In the genomic region with DNA sequence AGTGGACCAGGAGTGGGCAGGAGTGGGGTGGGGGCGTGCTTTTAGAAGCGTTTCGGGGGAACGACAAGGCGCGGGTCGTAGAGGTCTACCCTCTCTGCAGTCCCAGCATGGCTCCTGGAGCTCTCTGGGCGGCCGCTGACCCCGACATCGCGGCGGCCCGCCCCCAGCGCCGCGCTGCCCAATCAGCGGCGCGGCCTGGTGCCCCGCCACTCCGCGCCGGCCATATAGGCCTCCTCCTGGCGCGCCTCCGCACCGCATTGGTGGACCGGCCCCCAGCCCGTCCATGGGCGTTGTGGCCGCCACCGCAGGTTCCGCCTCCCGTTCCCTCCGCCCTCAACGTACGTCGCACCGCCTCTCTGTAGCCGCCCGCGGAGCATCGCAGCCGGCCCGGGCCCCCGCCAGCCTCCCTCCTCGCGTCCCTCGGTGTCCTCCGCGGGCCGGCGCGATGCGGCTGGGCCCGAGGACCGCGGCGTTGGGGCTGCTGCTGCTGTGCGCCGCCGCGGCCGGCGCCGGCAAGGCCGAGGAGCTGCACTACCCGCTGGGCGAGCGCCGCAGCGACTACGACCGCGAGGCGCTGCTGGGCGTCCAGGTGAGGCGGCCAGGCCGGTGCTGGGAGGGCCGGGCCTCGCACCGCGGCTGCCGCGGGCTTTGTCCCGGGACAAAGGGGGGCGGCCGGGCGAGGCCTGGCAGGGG, we compare ENCODE assay signal across 8 cellular contexts. TPM values are rescaled to one million over a fixed set of nuclear protein-coding genes. Genes with fewer than 3 reads are reported as not detected.
DNase-seq lines count a peak whose midpoint lies in the region; ATAC-seq, FAIRE-seq and TF ChIP-seq lines count a peak whose summit lies in the region.

A gene with protein sequence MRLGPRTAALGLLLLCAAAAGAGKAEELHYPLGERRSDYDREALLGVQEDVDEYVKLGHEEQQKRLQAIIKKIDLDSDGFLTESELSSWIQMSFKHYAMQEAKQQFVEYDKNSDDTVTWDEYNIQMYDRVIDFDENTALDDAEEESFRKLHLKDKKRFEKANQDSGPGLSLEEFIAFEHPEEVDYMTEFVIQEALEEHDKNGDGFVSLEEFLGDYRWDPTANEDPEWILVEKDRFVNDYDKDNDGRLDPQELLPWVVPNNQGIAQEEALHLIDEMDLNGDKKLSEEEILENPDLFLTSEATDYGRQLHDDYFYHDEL (plus strand): TSS at position 353 of the 693 bp plus-strand sequence. CDS start 93 bp downstream, at position 446.

- FAIRE-seq in GM12892 (lab: Jason Lieb, UNC) (peak; percentile 99), pancreas (lab: Jason Lieb, UNC) (no peak)

- no peaks in the 10 kb centered on the region for H3K9me3 Mint-ChIP-seq in activated naive CD8-positive, alpha-beta T cell treated with anti-CD3 and anti-CD28 coated beads, Interleukin-2, amount 50 U/mL, for 24 hours

- peak within 1 kb of the TSS; percentile 39 to 76 (median 75) for H3K27ac ChIP-seq in pancreas
- H3K27ac ChIP-seq in thyroid gland = peak within 1 kb of the TSS; percentile 53 to 69 (median 63)

- peak; percentile 89 for TF ChIP-seq POLR2A in GM12892 (IDR thresholded peaks at IDR 0.05; ENCODE audit: low read depth, low read length)
- peak; percentile 34 to 98 for TF ChIP-seq POLR2A in thyroid gland (IDR thresholded peaks at IDR 0.05)

- WGBS in pancreas, 2 donors = 0% methylated on average over 67 to 90 of the region's 90 CpGs
- WGBS in thyroid gland, 2 donors = 0% methylated on average over 6 to 14 of the region's 90 CpGs

- H3K36me3 Mint-ChIP-seq in activated naive CD8-positive, alpha-beta T cell treated with anti-CD3 and anti-CD28 coated beads, Interleukin-2, amount 50 U/mL, for 24 hours (ENCODE audit: low read depth) = peaks cover 25% of the 10 kb centered on the region

- peak within 1 kb of the TSS; percentile 83 for H3K27ac Mint-ChIP-seq in activated naive CD8-positive, alpha-beta T cell treated with anti-CD3 and anti-CD28 coated beads, Interleukin-2, amount 50 U/mL, for 24 hours

- intact Hi-C loops in Right ventricle myocardium superior (cut with DNase I) = no loop called here
- intact Hi-C loops in pancreas (cut with DNase I) = no loop called here
- intact Hi-C loops in thyroid gland (cut with DNase I) = no loop called here

- TF ChIP-seq CTCF in pancreas (IDR thresholded peaks at IDR 0.05) = no peak
- no peak for TF ChIP-seq CTCF in thyroid gland (IDR thresholded peaks at IDR 0.05)

- DNase-seq in GM12892 (ENCODE audit: insufficient read length) = peak; percentile 85
- peak; percentile 93 for DNase-seq in NCI-H1436 (lab: John Stamatoyannopoulos, UW)
- peak; percentile 93 for DNase-seq in SW480 (ENCODE audit: low spot score)
- DNase-seq in activated naive CD8-positive, alpha-beta T cell treated with anti-CD3 and anti-CD28 coated beads, Interleukin-2, amount 50 U/mL, for 24 hours = peak; percentile 94
- DNase-seq in Right ventricle myocardium superior = peak; percentile 98
- DNase-seq in pancreas = peak; percentile 94 to 98 (median 96)
- peak; percentile 97 for DNase-seq in thyroid gland

- H3K4me3 Mint-ChIP-seq in activated naive CD8-positive, alpha-beta T cell treated with anti-CD3 and anti-CD28 coated beads, Interleukin-2, amount 50 U/mL, for 24 hours = peak within 1 kb of the TSS; percentile 88

- H3K4me1 Mint-ChIP-seq in activated naive CD8-positive, alpha-beta T cell treated with anti-CD3 and anti-CD28 coated beads, Interleukin-2, amount 50 U/mL, for 24 hours = peaks cover 35% of the 10 kb centered on the region

- ATAC-seq in HG02840 (IDR thresholded peaks at IDR 0.05; ENCODE audit: low FRiP score, unreplicated experiment) (peak; percentile 96), Right ventricle myocardium superior (ENCODE audit: poor library complexity) (peak; percentile 100), pancreas (peak; percentile 99 to 100 (median 100))
- peak; percentile 100 for ATAC-seq in activated naive CD8-positive, alpha-beta T cell treated with anti-CD3 and anti-CD28 coated beads, Interleukin-2, amount 50 U/mL, for 24 hours

- H3K9me3 ChIP-seq in pancreas = no peaks in the 10 kb centered on the region
- H3K9me3 ChIP-seq in thyroid gland = no peaks in the 10 kb centered on the region

- no peaks in the 10 kb centered on the region for H3K27me3 Mint-ChIP-seq in activated naive CD8-positive, alpha-beta T cell treated with anti-CD3 and anti-CD28 coated beads, Interleukin-2, amount 50 U/mL, for 24 hours

- H3K4me1 ChIP-seq in pancreas (peaks cover 0 to 10% (median 7%) of the 10 kb centered on the region in 3 donors), thyroid gland (peaks cover 25 to 29% of the 10 kb centered on the region in 2 donors)

- H3K36me3 ChIP-seq in pancreas (peaks cover 0 to 6% (median 3%) of the 10 kb centered on the region in 3 donors), thyroid gland (no peaks in the 10 kb centered on the region)

- no peaks in the 10 kb centered on the region for H3K27me3 ChIP-seq in pancreas
- H3K27me3 ChIP-seq in thyroid gland = no peaks in the 10 kb centered on the region

- H3K4me3 ChIP-seq in pancreas (peak within 1 kb of the TSS; percentile 65 to 79 (median 72)), thyroid gland (replicated peaks in 1 of 3) (peak within 1 kb of the TSS; percentile 56 to 77 (median 65))

RNA-seq across cellular contexts. Expression of the gene that starts here (rescaled TPM):
- polyA plus RNA-seq in GM12892 (2012; ENCODE audit: missing spikeins) = 26.7 TPM
- total RNA-seq in Right ventricle myocardium superior (18.9 TPM), pancreas (10 to 100 TPM in 3 of 6 donors, 1 to 10 TPM in 3; 7.5 to 22.9 (median 10.9) TPM), thyroid gland (10 to 100 TPM; 44.8 to 64.8 (median 53.4) TPM)
- 10 to 100 TPM; 12.5 to 21.3 TPM for polyA plus RNA-seq in pancreas

Comparison
In these comparisons a context has a peak if more than half of its experiments do, and no peak if none do; other contexts are left out.
1. Peak in every context shown above with its lines: DNase-seq, ATAC-seq, H3K4me3 ChIP-seq and H3K27ac ChIP-seq.